30 cellular contexts compared by ENCODE assay signal in genomic region chr15:57328479-57329250, GRCh38. TPM values are rescaled to one million over a fixed set of nuclear protein-coding genes. Genes with fewer than 3 reads are reported as not detected.
DNase-seq lines count a peak whose midpoint lies in the region; ATAC-seq and TF ChIP-seq lines count a peak whose summit lies in the region.
"Had no signal": no experiment of that assay in that cellular context is flagged by ENCODE, and none has a peak within 500 bp of the region (broad histone marks: within the 10 kb centered on the region; RNA-seq: fewer than 3 reads in every experiment).

No MANE protein-coding gene starts in this region.

- no peak for ATAC-seq in HG03457 (IDR thresholded peaks at IDR 0.05; ENCODE audit: unreplicated experiment)
- ATAC-seq: activated CD8-positive, alpha-beta T cell treated with anti-CD3 and anti-CD28 coated beads, Interleukin-2, amount 10 ng/mL, durations not matched to agents 7 days and 5 days; activated T-helper 17 cell treated with anti-CD3 and anti-CD28 coated beads, Interleukin-2, amount 50 U/mL, for 72 hours; left lobe of liver; naive thymus-derived CD4-positive, alpha-beta T cell; stimulated activated naive CD8-positive, alpha-beta T cell treated with anti-CD3 and anti-CD28 coated beads, Interleukin-15, Interleukin-2, amounts not matched to agents 100 U/mL and 50 U/mL, for 24 hours; T-helper 17 cell had no signal

- H3K4me1 ChIP-seq in right atrium auricular region (no peaks in the 10 kb centered on the region), neural progenitor cell (peaks cover 8% of the 10 kb centered on the region)

- peaks cover 5% of the 10 kb centered on the region for H3F3A ChIP-seq in neural progenitor cell (ENCODE audit: low read depth)

- intact Hi-C loops in cardiac septum (cut with DNase I): no loop called here
- intact Hi-C loops in CD14-positive monocyte (cut with micrococcal nuclease): no loop called here

- peaks cover 4% of the 10 kb centered on the region for H3K36me3 Mint-ChIP-seq in endothelial cell (ENCODE audit: low read depth, unreplicated experiment)
- H3K36me3 Mint-ChIP-seq in neural progenitor cell: no peaks in the 10 kb centered on the region
- no peaks in the 10 kb centered on the region for H3K36me3 Mint-ChIP-seq in activated CD4-positive, alpha-beta memory T cell treated with anti-CD3 and anti-CD28 coated beads, Interleukin-2, amount 10 ng/mL, durations not matched to agents 7 days and 5 days (ENCODE audit: low read depth)
- H3K36me3 Mint-ChIP-seq in CD14-positive monocyte: no peaks in the 10 kb centered on the region
- H3K36me3 Mint-ChIP-seq: CD8-positive, alpha-beta memory T cell; naive thymus-derived CD4-positive, alpha-beta T cell had no signal

- DNase-seq in right atrium auricular region (ENCODE audit: low spot score) (no peak), cardiac septum (ENCODE audit: low spot score) (no peak), endothelial cell (ENCODE audit: low spot score) (no peak), neural progenitor cell (ENCODE audit: low spot score) (no peak), NCI-H446 treated with DMSO at 0.1 percent for 48 hours (lab: John Stamatoyannopoulos, UW) (no peak), CD14-positive monocyte (ENCODE audit: low spot score) (no peak)
- no peak for DNase-seq in activated CD4-positive, alpha-beta memory T cell treated with anti-CD3 and anti-CD28 coated beads, Interleukin-2, amount 10 ng/mL, durations not matched to agents 7 days and 5 days
- DNase-seq: activated CD4-positive, alpha-beta T cell treated with anti-CD3 and anti-CD28 coated beads for 1 hour; activated CD8-positive, alpha-beta T cell treated with anti-CD3 and anti-CD28 coated beads, Interleukin-2, amount 10 ng/mL, durations not matched to agents 7 days and 5 days; activated naive CD4-positive, alpha-beta T cell treated with anti-CD3 and anti-CD28 coated beads, Interleukin-2, amount 50 U/mL, for 16 hours; AML-193; amygdala; CD8-positive, alpha-beta memory T cell; effector CD8-positive, alpha-beta T cell; H7; Karpas-422; naive thymus-derived CD4-positive, alpha-beta T cell; NCI-H1417; NCI-H2029; NCI-H524 treated with DMSO at 0.1 percent for 48 hours; nucleus accumbens; OCI-M1; stimulated activated CD4-positive, alpha-beta T cell treated with anti-CD3 and anti-CD28 coated beads, Interleukin-1b, Interleukin-23, amount 100 ng/mL, for 48 hours; stimulated activated naive CD8-positive, alpha-beta T cell treated with anti-CD3 and anti-CD28 coated beads, Interleukin-15, Interleukin-2, amounts not matched to agents 100 U/mL and 50 U/mL, for 24 hours; T-helper 17 cell had no signal

- H3K27me3 ChIP-seq in right atrium auricular region (no peaks in the 10 kb centered on the region), neural progenitor cell (no peaks in the 10 kb centered on the region)

- H3K4me1 Mint-ChIP-seq in endothelial cell (ENCODE audit: unreplicated experiment) (peaks cover 36% of the 10 kb centered on the region), neural progenitor cell (peaks cover 18% of the 10 kb centered on the region), CD14-positive monocyte (peaks cover 7% of the 10 kb centered on the region)
- peaks cover 10% of the 10 kb centered on the region for H3K4me1 Mint-ChIP-seq in activated CD4-positive, alpha-beta memory T cell treated with anti-CD3 and anti-CD28 coated beads, Interleukin-2, amount 10 ng/mL, durations not matched to agents 7 days and 5 days
- H3K4me1 Mint-ChIP-seq: activated T-helper 17 cell treated with anti-CD3 and anti-CD28 coated beads, Interleukin-2, amount 50 U/mL, for 72 hours had no signal

- H3K36me3 ChIP-seq in right atrium auricular region (no peaks in the 10 kb centered on the region), neural progenitor cell (no peaks in the 10 kb centered on the region)
- H3K36me3 ChIP-seq: thoracic aorta had no signal

- H3K4me3 ChIP-seq in right atrium auricular region (no peak overlapping the region), neural progenitor cell (no peak overlapping the region)
- H3K4me3 ChIP-seq: thoracic aorta had no signal

- no peak overlapping the region for H3K9ac ChIP-seq in neural progenitor cell

- TF ChIP-seq CTCF in right atrium auricular region (IDR thresholded peaks at IDR 0.05) (no peak), endothelial cell (IDR thresholded peaks at IDR 0.05; ENCODE audit: unreplicated experiment) (no peak), neural progenitor cell (IDR thresholded peaks at IDR 0.05) (no peak), CD14-positive monocyte (IDR thresholded peaks at IDR 0.05) (no peak)

- no peak overlapping the region for H3K4me2 ChIP-seq in neural progenitor cell

- CTCF ChIA-PET in activated CD4-positive, alpha-beta memory T cell treated with anti-CD3 and anti-CD28 coated beads, Interleukin-2, amount 10 ng/mL, durations not matched to agents 7 days and 5 days (lab: Charles Lee): interaction anchor here (1.1 kb wide), 1 partner anchor 22 kb away, joined by 3 read pairs; no protein-coding TSS in a partner anchor

- no peaks in the 10 kb centered on the region for H3K79me2 ChIP-seq in neural progenitor cell (ENCODE audit: low read depth)

- peaks cover 5% of the 10 kb centered on the region for H3K27me3 Mint-ChIP-seq in endothelial cell (ENCODE audit: unreplicated experiment)
- peaks cover 4% of the 10 kb centered on the region for H3K27me3 Mint-ChIP-seq in neural progenitor cell (ENCODE audit: insufficient read depth, low read depth)
- peaks cover 10% of the 10 kb centered on the region for H3K27me3 Mint-ChIP-seq in activated CD4-positive, alpha-beta memory T cell treated with anti-CD3 and anti-CD28 coated beads, Interleukin-2, amount 10 ng/mL, durations not matched to agents 7 days and 5 days
- H3K27me3 Mint-ChIP-seq in CD14-positive monocyte (ENCODE audit: low read depth in 3 of 3): peaks cover 3 to 12% (median 11%) of the 10 kb centered on the region in 3 donors

- no peaks in the 10 kb centered on the region for H4K20me1 ChIP-seq in neural progenitor cell (ENCODE audit: low read depth)

- peak overlapping the region; percentile 52 for H3K27ac Mint-ChIP-seq in endothelial cell (ENCODE audit: unreplicated experiment)
- peak overlapping the region; percentile 5 for H3K27ac Mint-ChIP-seq in neural progenitor cell
- no peak overlapping the region for H3K27ac Mint-ChIP-seq in activated CD4-positive, alpha-beta memory T cell treated with anti-CD3 and anti-CD28 coated beads, Interleukin-2, amount 10 ng/mL, durations not matched to agents 7 days and 5 days
- no peak overlapping the region for H3K27ac Mint-ChIP-seq in CD14-positive monocyte
- H3K27ac Mint-ChIP-seq: activated CD8-positive, alpha-beta T cell treated with anti-CD3 and anti-CD28 coated beads, Interleukin-2, amount 10 ng/mL, durations not matched to agents 7 days and 5 days; activated T-helper 17 cell treated with anti-CD3 and anti-CD28 coated beads, Interleukin-2, amount 50 U/mL, for 72 hours; CD8-positive, alpha-beta memory T cell; naive thymus-derived CD4-positive, alpha-beta T cell; T-helper 17 cell had no signal

- H3K27ac ChIP-seq in right atrium auricular region (peak overlapping the region; percentile 10 to 48), neural progenitor cell (no peak overlapping the region)
- H3K27ac ChIP-seq: RWPE1, thoracic aorta had no signal

- POLR2A ChIA-PET in activated CD4-positive, alpha-beta memory T cell treated with anti-CD3 and anti-CD28 coated beads, Interleukin-2, amount 10 ng/mL, durations not matched to agents 7 days and 5 days (lab: Charles Lee): no interaction called here

- H3K4me3 Mint-ChIP-seq in endothelial cell (ENCODE audit: unreplicated experiment) (no peak overlapping the region), neural progenitor cell (no peak overlapping the region), CD14-positive monocyte (no peak overlapping the region)
- no peak overlapping the region for H3K4me3 Mint-ChIP-seq in activated CD4-positive, alpha-beta memory T cell treated with anti-CD3 and anti-CD28 coated beads, Interleukin-2, amount 10 ng/mL, durations not matched to agents 7 days and 5 days
- H3K4me3 Mint-ChIP-seq: activated CD8-positive, alpha-beta T cell treated with anti-CD3 and anti-CD28 coated beads, Interleukin-2, amount 10 ng/mL, durations not matched to agents 7 days and 5 days; activated T-helper 17 cell treated with anti-CD3 and anti-CD28 coated beads, Interleukin-2, amount 50 U/mL, for 72 hours; CD8-positive, alpha-beta memory T cell; naive thymus-derived CD4-positive, alpha-beta T cell; T-helper 17 cell had no signal

- H2AFZ ChIP-seq in neural progenitor cell (replicated peaks): no peak overlapping the region

- no peaks in the 10 kb centered on the region for H3K9me3 ChIP-seq in right atrium auricular region
- no peaks in the 10 kb centered on the region for H3K9me3 ChIP-seq in neural progenitor cell (ENCODE audit: low read depth)
- H3K9me3 ChIP-seq: thoracic aorta had no signal

- no peaks in the 10 kb centered on the region for H3K9me3 Mint-ChIP-seq in endothelial cell (ENCODE audit: unreplicated experiment)
- no peaks in the 10 kb centered on the region for H3K9me3 Mint-ChIP-seq in neural progenitor cell
- H3K9me3 Mint-ChIP-seq in activated CD4-positive, alpha-beta memory T cell treated with anti-CD3 and anti-CD28 coated beads, Interleukin-2, amount 10 ng/mL, durations not matched to agents 7 days and 5 days: no peaks in the 10 kb centered on the region
- peaks cover 0 to 1% (median 0%) of the 10 kb centered on the region in 7 donors for H3K9me3 Mint-ChIP-seq in CD14-positive monocyte
- H3K9me3 Mint-ChIP-seq: activated T-helper 17 cell treated with anti-CD3 and anti-CD28 coated beads, Interleukin-2, amount 50 U/mL, for 72 hours; CD8-positive, alpha-beta memory T cell; naive thymus-derived CD4-positive, alpha-beta T cell had no signal

RNA-seq across cellular contexts. Expression of gene CGNL1, which starts 47.6 kb away (rescaled TPM):
- 10 to 100 TPM; 16.4 to 29.8 TPM for total RNA-seq in right atrium auricular region
- total RNA-seq in cardiac septum: 19.6 TPM
- total RNA-seq in endothelial cell (ENCODE audit: unreplicated experiment): 238 TPM
- total RNA-seq in neural progenitor cell (ENCODE audit: low replicate concordance): 3.0 and 4.0 TPM in 2 replicates
- not detected for total RNA-seq in activated CD4-positive, alpha-beta memory T cell treated with anti-CD3 and anti-CD28 coated beads, Interleukin-2, amount 10 ng/mL, durations not matched to agents 7 days and 5 days
- not detected for polyA plus RNA-seq in CD14-positive monocyte
- total RNA-seq: activated CD8-positive, alpha-beta T cell treated with anti-CD3 and anti-CD28 coated beads, Interleukin-2, amount 10 ng/mL, durations not matched to agents 7 days and 5 days; activated T-helper 17 cell treated with anti-CD3 and anti-CD28 coated beads, Interleukin-2, amount 50 U/mL, for 72 hours; CD8-positive, alpha-beta memory T cell; naive thymus-derived CD4-positive, alpha-beta T cell; T-helper 17 cell had no signal
- polyA plus RNA-seq: CD8-positive, alpha-beta memory T cell; naive thymus-derived CD4-positive, alpha-beta T cell had no signal

Comparison
In these comparisons a context has a peak if more than half of its experiments do, and no peak if none do; other contexts are left out.
1. H3K27ac Mint-ChIP-seq: peak in endothelial cell (single experiment) and neural progenitor cell (single experiment); none in activated CD4-positive, alpha-beta memory T cell treated with anti-CD3 and anti-CD28 coated beads, Interleukin-2, amount 10 ng/mL, durations not matched to agents 7 days and 5 days (single experiment) and CD14-positive monocyte (0 of 7).